ENCODE assay signal across 22 cellular contexts in genomic region chr6:36063318-36063717, GRCh38. TPM values are rescaled to one million over a fixed set of nuclear protein-coding genes. Genes with fewer than 3 reads are reported as not detected.
DNase-seq lines count a peak whose midpoint lies in the region; ATAC-seq and TF ChIP-seq lines count a peak whose summit lies in the region.
"Had no signal": no experiment of that assay in that cellular context is flagged by ENCODE, and none has a peak within 500 bp of the region (broad histone marks: within the 10 kb centered on the region; RNA-seq: fewer than 3 reads in every experiment).

No MANE protein-coding gene starts in this region.

- peaks cover 70% of the 10 kb centered on the region for H3K36me3 Mint-ChIP-seq in CD4-positive, alpha-beta T cell (ENCODE audit: low read depth)
- peaks cover 14% of the 10 kb centered on the region for H3K36me3 Mint-ChIP-seq in endothelial cell (ENCODE audit: low read depth, unreplicated experiment)

- H3K23ac ChIP-seq in trophoblast cell (ENCODE audit: low read length): no peak overlapping the region

- no peak overlapping the region for H3K4me3 Mint-ChIP-seq in CD4-positive, alpha-beta T cell
- no peak overlapping the region for H3K4me3 Mint-ChIP-seq in endothelial cell (ENCODE audit: unreplicated experiment)
- H3K4me3 Mint-ChIP-seq: CD14-positive monocyte; CD4-positive, alpha-beta memory T cell had no signal

- no peak overlapping the region for H3K27ac ChIP-seq in CD4-positive, alpha-beta T cell (ENCODE audit: low read depth, low read length)
- no peak overlapping the region for H3K27ac ChIP-seq in trophoblast cell (ENCODE audit: low read depth, low read length)
- H3K27ac ChIP-seq in A673 (ENCODE audit: low read depth, low read length, poor library complexity, severe bottlenecking): no peak overlapping the region
- H3K27ac ChIP-seq: 22Rv1; BLaER1 treated with 17β-estradiol and CSF1 and Interleukin-3, amounts not matched to agents 10 nM and 100 nM; GM23248 had no signal

- H3K4me1 ChIP-seq in trophoblast cell (ENCODE audit: control insufficient read depth in 1 of 2, insufficient read depth in 2 of 2, low read length in 2 of 2) (peaks cover 5% of the 10 kb centered on the region in 2 experiments), A673 (ENCODE audit: insufficient read depth, low read length, poor library complexity, severe bottlenecking) (peaks cover under 1% of the 10 kb centered on the region)

- DNase-seq in CD4-positive, alpha-beta T cell: no peak
- no peak for DNase-seq in endothelial cell (ENCODE audit: low spot score)
- DNase-seq in trophoblast cell: peak; percentile 93 to 96
- DNase-seq in A673 (ENCODE audit: low spot score): no peak
- no peak for DNase-seq in Kasumi-1 (lab: John Stamatoyannopoulos, UW)
- DNase-seq in stimulated activated CD4-positive, alpha-beta T cell treated with anti-CD3 and anti-CD28 coated beads, Interleukin-4, amount 100 ng/mL, for 24 hours: no peak
- DNase-seq: ACHN; AML-193; BE2C; CD4-positive, alpha-beta memory T cell; COR-L47; DMS 273 treated with DMSO at 0.1 percent for 48 hours; DMS79; EL; GDM1; GM23248; H7; HCEC 1CT had no signal

- no peak for TF ChIP-seq EP300 in Ishikawa (IDR thresholded peaks at IDR 0.05; ENCODE audit: borderline replicate concordance)

- H3K4me2 ChIP-seq in trophoblast cell (ENCODE audit: low read length): no peak overlapping the region

- no peak for TF ChIP-seq RAD21 in Ishikawa (IDR thresholded peaks at IDR 0.05; ENCODE audit: low read depth)

- ATAC-seq in CD4-positive, alpha-beta T cell (ENCODE audit: poor library complexity): no peak

- intact Hi-C loops in CD4-positive, alpha-beta T cell (cut with DNase I, micrococcal nuclease): no loop called here
- intact Hi-C loops in A673 (cut with micrococcal nuclease; ENCODE audit: unreplicated experiment): no loop called here

- TF ChIP-seq CTCF in CD4-positive, alpha-beta T cell (IDR thresholded peaks at IDR 0.05): no peak
- TF ChIP-seq CTCF in endothelial cell (IDR thresholded peaks at IDR 0.05; ENCODE audit: unreplicated experiment): no peak
- no peak for TF ChIP-seq CTCF in A673 (conservative IDR thresholded peaks at IDR 0.05; ENCODE audit: low read depth, low read length)

- H3K14ac ChIP-seq in trophoblast cell (ENCODE audit: low read length): no peak overlapping the region

- no peaks in the 10 kb centered on the region for H3K79me1 ChIP-seq in trophoblast cell (ENCODE audit: low read length)

- CTCF ChIA-PET in CD4-positive, alpha-beta T cell (lab: Charles Lee): no interaction called here
- CTCF ChIA-PET in A673 (lab: Charles Lee): no interaction called here

- H4K91ac ChIP-seq in trophoblast cell (ENCODE audit: low read depth, low read length): no peak overlapping the region

- POLR2A ChIA-PET in CD4-positive, alpha-beta T cell (lab: Charles Lee): interaction anchor here (2.3 kb wide), 1 partner anchor 35 kb away, joined by 6 read pairs; the partner anchor contains the start of gene MAPK14
- POLR2A ChIA-PET in A673 (lab: Charles Lee; ENCODE audit: low non-redundant PET): no interaction called here

- H3K4me3 ChIP-seq in trophoblast cell (ENCODE audit: low read depth, low read length) (no peak overlapping the region), A673 (ENCODE audit: low read depth, low read length, poor library complexity, severe bottlenecking) (no peak overlapping the region)
- H3K4me3 ChIP-seq: BLaER1 treated with 17β-estradiol and CSF1 and Interleukin-3, amounts not matched to agents 10 nM and 100 nM; GM23248 had no signal

- H2BK5ac ChIP-seq in trophoblast cell (ENCODE audit: low read depth, low read length, poor library complexity): no peak overlapping the region

- no peak overlapping the region for H3K18ac ChIP-seq in trophoblast cell (ENCODE audit: low read length)

- no peaks in the 10 kb centered on the region for H3K9me3 ChIP-seq in CD4-positive, alpha-beta T cell (ENCODE audit: control insufficient read depth, low read length)
- no peaks in the 10 kb centered on the region for H3K9me3 ChIP-seq in trophoblast cell (ENCODE audit: insufficient read depth, low read depth, low read length)
- H3K9me3 ChIP-seq in A673 (ENCODE audit: low read depth, low read length, poor library complexity, severe bottlenecking): no peaks in the 10 kb centered on the region
- H3K9me3 ChIP-seq: BE2C; BLaER1 treated with 17β-estradiol and CSF1 and Interleukin-3, amounts not matched to agents 10 nM and 100 nM had no signal

- no peak overlapping the region for H2AFZ ChIP-seq in trophoblast cell (ENCODE audit: insufficient read depth, low read length, poor library complexity)
- H2AFZ ChIP-seq: GM23248 had no signal

- H3K27ac Mint-ChIP-seq in CD4-positive, alpha-beta T cell: peak overlapping the region; percentile 21
- H3K27ac Mint-ChIP-seq in endothelial cell (ENCODE audit: unreplicated experiment): peak overlapping the region; percentile 15

- no peak overlapping the region for H2BK12ac ChIP-seq in trophoblast cell (ENCODE audit: low read length)

- H3K27me3 ChIP-seq in CD4-positive, alpha-beta T cell (ENCODE audit: control insufficient read depth, insufficient read depth, low read length): no peaks in the 10 kb centered on the region
- H3K27me3 ChIP-seq in trophoblast cell (ENCODE audit: insufficient read depth, low read length) (no peaks in the 10 kb centered on the region), A673 (replicated peaks; ENCODE audit: insufficient read depth, low read depth, low read length, poor library complexity) (no peaks in the 10 kb centered on the region)
- H3K27me3 ChIP-seq: BE2C; BLaER1 treated with 17β-estradiol and CSF1 and Interleukin-3, amounts not matched to agents 10 nM and 100 nM had no signal

- no peak overlapping the region for H2BK120ac ChIP-seq in trophoblast cell (ENCODE audit: insufficient read depth, low read length, poor library complexity)

- H3K4me1 Mint-ChIP-seq in CD4-positive, alpha-beta T cell (ENCODE audit: low read depth): peaks cover 75% of the 10 kb centered on the region
- peaks cover 18% of the 10 kb centered on the region for H3K4me1 Mint-ChIP-seq in endothelial cell (ENCODE audit: unreplicated experiment)

- no TSS peak for BruUV-seq in A673 (replicated peaks; lab: Mats Ljungman, UMichigan)

- H3K79me2 ChIP-seq in trophoblast cell (ENCODE audit: control insufficient read depth, insufficient read depth, low read length, poor library complexity): no peaks in the 10 kb centered on the region

- no peak overlapping the region for H3K9ac ChIP-seq in trophoblast cell (ENCODE audit: low read length)
- H3K9ac ChIP-seq: BLaER1 treated with 17β-estradiol and CSF1 and Interleukin-3, amounts not matched to agents 10 nM and 100 nM; GM23248 had no signal

- no peak overlapping the region for H3K4ac ChIP-seq in trophoblast cell (ENCODE audit: low read depth, low read length)

- no peaks in the 10 kb centered on the region for H3K9me3 Mint-ChIP-seq in CD4-positive, alpha-beta T cell
- no peaks in the 10 kb centered on the region for H3K9me3 Mint-ChIP-seq in endothelial cell (ENCODE audit: unreplicated experiment)
- H3K9me3 Mint-ChIP-seq: CD4-positive, alpha-beta memory T cell had no signal

- no peak overlapping the region for H2AK5ac ChIP-seq in trophoblast cell (ENCODE audit: low read length)

- H4K8ac ChIP-seq in trophoblast cell (ENCODE audit: low read depth, low read length): no peak overlapping the region

- no peaks in the 10 kb centered on the region for H3K27me3 Mint-ChIP-seq in CD4-positive, alpha-beta T cell
- peaks cover 4% of the 10 kb centered on the region for H3K27me3 Mint-ChIP-seq in endothelial cell (ENCODE audit: unreplicated experiment)
- H3K27me3 Mint-ChIP-seq: CD4-positive, alpha-beta memory T cell had no signal

- H3K36me3 ChIP-seq in trophoblast cell (ENCODE audit: control insufficient read depth in 1 of 2, insufficient read depth in 2 of 2, low read length in 2 of 2) (peaks cover 1 to 5% of the 10 kb centered on the region in 2 experiments), A673 (ENCODE audit: insufficient read depth, low read length, poor library complexity, severe bottlenecking) (peaks cover 12% of the 10 kb centered on the region)

- no CpG with 5 or more reads among the region's 4 CpGs for WGBS in trophoblast cell (ENCODE audit: extremely low coverage, insufficient coverage, insufficient read length)

- no peak overlapping the region for H4K12ac ChIP-seq in trophoblast cell (ENCODE audit: low read depth, low read length)

TF ChIP-seq in Ishikawa, 13 proteins besides CTCF, POLR2A, EP300 and RAD21:
- TF ChIP-seq ZBTB7A (IDR thresholded peaks at IDR 0.05; ENCODE audit: low read depth) (no peak), CEBPB (IDR thresholded peaks at IDR 0.05) (peak; percentile 73)

RNA-seq across cellular contexts. Expression of gene MAPK14, which starts 35.7 kb away (rescaled TPM):
- 10 to 100 TPM; 42.6 to 42.8 TPM for total RNA-seq in CD4-positive, alpha-beta T cell
- total RNA-seq in endothelial cell (ENCODE audit: unreplicated experiment): 73.2 TPM
- polyA plus RNA-seq in trophoblast cell (2013): 19.1 and 19.2 TPM in 2 replicates
- 50.8 and 53.3 TPM in 2 replicates for total RNA-seq in A673 (2021)

RNA-seq across cellular contexts. Expression of gene SLC26A8, which starts 38.9 kb away (rescaled TPM):
- total RNA-seq in CD4-positive, alpha-beta T cell: not detected
- 0.97 TPM for total RNA-seq in endothelial cell (ENCODE audit: unreplicated experiment)
- polyA plus RNA-seq in trophoblast cell (2013): 0.01 TPM in 2 replicates
- total RNA-seq in A673 (2021): not detected in 2 replicates
- total RNA-seq: GM23248 had no signal
- polyA plus RNA-seq: CD4-positive, alpha-beta memory T cell; GM23248 had no signal

Comparison
In these comparisons a context has a peak if more than half of its experiments do, and no peak if none do; other contexts are left out.
1. DNase-seq: peak in trophoblast cell (2 of 2); none in CD4-positive, alpha-beta T cell (0 of 10), endothelial cell (single experiment), A673 (single experiment), Kasumi-1 (0 of 2) and stimulated activated CD4-positive, alpha-beta T cell treated with anti-CD3 and anti-CD28 coated beads, Interleukin-4, amount 100 ng/mL, for 24 hours (single experiment).